In the genomic region with DNA sequence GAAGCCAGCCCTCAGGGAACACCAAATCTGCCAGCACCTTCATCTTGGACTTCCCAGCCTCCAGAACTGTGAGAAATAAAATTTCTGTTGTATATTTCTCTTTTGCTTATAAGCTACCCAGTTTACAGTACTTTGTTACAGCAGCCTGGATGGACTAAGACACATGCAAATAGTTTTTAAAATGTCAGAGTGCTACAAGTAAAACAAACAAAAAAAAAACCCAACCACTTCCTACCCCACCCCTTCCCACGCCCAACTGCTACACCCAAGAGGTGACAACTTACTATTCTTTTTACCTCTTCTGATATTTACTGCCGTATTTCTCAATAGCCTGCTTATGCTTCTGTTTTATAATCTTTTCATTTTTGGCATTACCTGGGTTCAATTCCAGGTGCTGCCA, we compare ENCODE assay signal across 25 cellular contexts. TPM values are rescaled to one million over a fixed set of nuclear protein-coding genes. Genes with fewer than 3 reads are reported as not detected.
A peak's percentile ranks its signal among the peaks of the same experiment; 100 is the strongest.
DNase-seq lines count a peak whose midpoint lies in the region; ATAC-seq and TF ChIP-seq lines count a peak whose summit lies in the region.
"Had no signal": no experiment of that assay in that cellular context is flagged by ENCODE, and none has a peak within 500 bp of the region (broad histone marks: within the 10 kb centered on the region; RNA-seq: fewer than 3 reads in every experiment).

No MANE protein-coding gene starts in this region.

- H3K27me3 Mint-ChIP-seq in activated CD4-positive, alpha-beta T cell treated with anti-CD3 and anti-CD28 coated beads, Interleukin-2, amount 10 ng/mL, durations not matched to agents 7 days and 5 days, result peaks cover 3% of the 10 kb centered on the region
- peaks cover 9% of the 10 kb centered on the region for H3K27me3 Mint-ChIP-seq in activated CD8-positive, alpha-beta T cell treated with anti-CD3 and anti-CD28 coated beads, Interleukin-2, amount 10 ng/mL, durations not matched to agents 7 days and 5 days (ENCODE audit: low read depth)
- H3K27me3 Mint-ChIP-seq in memory B cell, result peaks cover 27% of the 10 kb centered on the region

- POLR2A ChIA-PET in activated CD4-positive, alpha-beta T cell treated with anti-CD3 and anti-CD28 coated beads, Interleukin-2, amount 10 ng/mL, durations not matched to agents 7 days and 5 days (lab: Charles Lee), result no interaction called here
- POLR2A ChIA-PET in activated CD8-positive, alpha-beta T cell treated with anti-CD3 and anti-CD28 coated beads, Interleukin-2, amount 10 ng/mL, durations not matched to agents 7 days and 5 days (lab: Charles Lee), result interaction anchor here (0.6 to 1.2 kb wide), 2 partner anchors 210 to 344 kb away, joined by 3 to 4 read pairs; no protein-coding TSS in a partner anchor

- H3K36me3 ChIP-seq in DND-41 (ENCODE audit: insufficient read depth, low read length), result no peaks in the 10 kb centered on the region
- H3K36me3 ChIP-seq: cardiac muscle cell, ovary, upper lobe of left lung, WERI-Rb-1 had no signal

- H3K4me3 Mint-ChIP-seq in activated CD4-positive, alpha-beta T cell treated with anti-CD3 and anti-CD28 coated beads, Interleukin-2, amount 10 ng/mL, durations not matched to agents 7 days and 5 days, result peak overlapping the region; percentile 18
- peak overlapping the region; percentile 38 for H3K4me3 Mint-ChIP-seq in activated CD8-positive, alpha-beta T cell treated with anti-CD3 and anti-CD28 coated beads, Interleukin-2, amount 10 ng/mL, durations not matched to agents 7 days and 5 days
- H3K4me3 Mint-ChIP-seq in memory B cell, result no peak overlapping the region
- H3K4me3 Mint-ChIP-seq: B cell; stimulated activated naive CD8-positive, alpha-beta T cell treated with anti-CD3 and anti-CD28 coated beads, Interleukin-15, Interleukin-2, amounts not matched to agents 100 ng/mL and 50 ng/mL, for 24 hours had no signal

- H3K27ac ChIP-seq in DND-41 (ENCODE audit: low read length), result peak overlapping the region; percentile 60
- H3K27ac ChIP-seq: cardiac muscle cell, dorsolateral prefrontal cortex, ovary, upper lobe of left lung, WERI-Rb-1 had no signal

- H2AFZ ChIP-seq in DND-41 (ENCODE audit: low read depth, low read length), result no peak overlapping the region

- H3K4me3 ChIP-seq in DND-41 (ENCODE audit: low read depth in 1 of 2, low read length in 2 of 2), result no peak overlapping the region
- H3K4me3 ChIP-seq: cardiac muscle cell, dorsolateral prefrontal cortex, ovary, upper lobe of left lung had no signal

- no peaks in the 10 kb centered on the region for H3K79me2 ChIP-seq in DND-41 (ENCODE audit: insufficient read depth, low read length)

- H3K4me1 Mint-ChIP-seq in activated CD4-positive, alpha-beta T cell treated with anti-CD3 and anti-CD28 coated beads, Interleukin-2, amount 10 ng/mL, durations not matched to agents 7 days and 5 days, result peaks cover 70% of the 10 kb centered on the region
- H3K4me1 Mint-ChIP-seq in activated CD8-positive, alpha-beta T cell treated with anti-CD3 and anti-CD28 coated beads, Interleukin-2, amount 10 ng/mL, durations not matched to agents 7 days and 5 days (ENCODE audit: low read depth), result peaks cover 60% of the 10 kb centered on the region
- H3K4me1 Mint-ChIP-seq in memory B cell, result peaks cover 11% of the 10 kb centered on the region

- peaks cover 53% of the 10 kb centered on the region for H3K4me1 ChIP-seq in DND-41 (ENCODE audit: insufficient read depth, low read length)

- H3K9ac ChIP-seq in DND-41 (ENCODE audit: low read depth, low read length), result no peak overlapping the region

- H3K27ac Mint-ChIP-seq in activated CD4-positive, alpha-beta T cell treated with anti-CD3 and anti-CD28 coated beads, Interleukin-2, amount 10 ng/mL, durations not matched to agents 7 days and 5 days, result peak overlapping the region; percentile 91
- peak overlapping the region; percentile 77 for H3K27ac Mint-ChIP-seq in activated CD8-positive, alpha-beta T cell treated with anti-CD3 and anti-CD28 coated beads, Interleukin-2, amount 10 ng/mL, durations not matched to agents 7 days and 5 days
- no peak overlapping the region for H3K27ac Mint-ChIP-seq in memory B cell
- H3K27ac Mint-ChIP-seq: B cell; stimulated activated naive CD8-positive, alpha-beta T cell treated with anti-CD3 and anti-CD28 coated beads, Interleukin-15, Interleukin-2, amounts not matched to agents 100 ng/mL and 50 ng/mL, for 24 hours had no signal

- H3K9me3 Mint-ChIP-seq in activated CD4-positive, alpha-beta T cell treated with anti-CD3 and anti-CD28 coated beads, Interleukin-2, amount 10 ng/mL, durations not matched to agents 7 days and 5 days, result peaks cover 47% of the 10 kb centered on the region
- peaks cover 23% of the 10 kb centered on the region for H3K9me3 Mint-ChIP-seq in activated CD8-positive, alpha-beta T cell treated with anti-CD3 and anti-CD28 coated beads, Interleukin-2, amount 10 ng/mL, durations not matched to agents 7 days and 5 days (ENCODE audit: insufficient read depth)
- H3K9me3 Mint-ChIP-seq in memory B cell, result peaks cover 10% of the 10 kb centered on the region

- H4K20me1 ChIP-seq in DND-41 (ENCODE audit: insufficient read depth, low read length), result no peaks in the 10 kb centered on the region

- no peak for ATAC-seq in DND-41 (ENCODE audit: insufficient read depth, low read depth)
- no peak for ATAC-seq in activated CD8-positive, alpha-beta T cell treated with anti-CD3 and anti-CD28 coated beads, Interleukin-2, amount 10 ng/mL, durations not matched to agents 7 days and 5 days
- ATAC-seq in memory B cell (ENCODE audit: low read depth), result peak; percentile 60
- ATAC-seq: left cardiac atrium had no signal

- CTCF ChIA-PET in activated CD4-positive, alpha-beta T cell treated with anti-CD3 and anti-CD28 coated beads, Interleukin-2, amount 10 ng/mL, durations not matched to agents 7 days and 5 days (lab: Charles Lee), result interaction anchor here (0.6 to 2.0 kb wide), 8 partner anchors 8 to 644 kb away, joined by 3 to 5 read pairs (median 4); no protein-coding TSS in a partner anchor
- CTCF ChIA-PET in activated CD8-positive, alpha-beta T cell treated with anti-CD3 and anti-CD28 coated beads, Interleukin-2, amount 10 ng/mL, durations not matched to agents 7 days and 5 days (lab: Charles Lee), result interaction anchor here (0.8 to 2.6 kb wide), 5 partner anchors 16 to 289 kb away, joined by 3 to 16 read pairs (median 4); no protein-coding TSS in a partner anchor

- no peaks in the 10 kb centered on the region for H3K9me3 ChIP-seq in DND-41 (ENCODE audit: insufficient read depth, low read length, severe bottlenecking)
- H3K9me3 ChIP-seq: ovary had no signal

- no peak for TF ChIP-seq CTCF in DND-41 (IDR thresholded peaks at IDR 0.05; ENCODE audit: borderline replicate concordance, extremely low read depth, low read length, poor library complexity, severe bottlenecking)

- DNase-seq in activated CD4-positive, alpha-beta T cell treated with anti-CD3 and anti-CD28 coated beads, Interleukin-2, amount 10 ng/mL, durations not matched to agents 7 days and 5 days, result peak; percentile 46
- no peak for DNase-seq in activated CD4-positive, alpha-beta T cell treated with anti-CD3 and anti-CD28 coated beads, Interleukin-2, amount 50 U/mL, for 1 hour
- DNase-seq in DND-41, result peak; percentile 47
- DNase-seq in activated CD8-positive, alpha-beta T cell treated with anti-CD3 and anti-CD28 coated beads, Interleukin-2, amount 10 ng/mL, durations not matched to agents 7 days and 5 days, result peak; percentile 45
- DNase-seq in memory B cell (ENCODE audit: low spot score in 2 of 2), result no peak
- DNase-seq in superior temporal gyrus (ENCODE audit: extremely low spot score), result no peak
- DNase-seq in NCI-H2196 treated with DMSO at 0.1 percent for 48 hours (lab: John Stamatoyannopoulos, UW; ENCODE audit: unreplicated experiment), result no peak
- no peak for DNase-seq in NAMALWA (ENCODE audit: low spot score)
- DNase-seq: 8988T; anterior cingulate cortex; dorsolateral prefrontal cortex; H7; KBM-7; left cardiac atrium; mesendoderm; naive B cell; NCI-H187 treated with DMSO at 0.1 percent for 48 hours; NCI-H69; ovary; stimulated activated CD4-positive, alpha-beta T cell treated with anti-CD3 and anti-CD28 coated beads, Interleukin-4, amount 100 ng/mL, for 1 hour; upper lobe of left lung; WERI-Rb-1 had no signal

- no peak overlapping the region for H3K4me2 ChIP-seq in DND-41 (ENCODE audit: insufficient read depth, low read length)

- peaks cover 38% of the 10 kb centered on the region for H3K36me3 Mint-ChIP-seq in activated CD4-positive, alpha-beta T cell treated with anti-CD3 and anti-CD28 coated beads, Interleukin-2, amount 10 ng/mL, durations not matched to agents 7 days and 5 days (ENCODE audit: low read depth)
- H3K36me3 Mint-ChIP-seq in activated CD8-positive, alpha-beta T cell treated with anti-CD3 and anti-CD28 coated beads, Interleukin-2, amount 10 ng/mL, durations not matched to agents 7 days and 5 days (ENCODE audit: low read depth), result peaks cover 17% of the 10 kb centered on the region
- peaks cover 2% of the 10 kb centered on the region for H3K36me3 Mint-ChIP-seq in memory B cell

- no peaks in the 10 kb centered on the region for H3K27me3 ChIP-seq in DND-41 (ENCODE audit: insufficient read depth, low read length, poor library complexity)
- H3K27me3 ChIP-seq: cardiac muscle cell, dorsolateral prefrontal cortex, ovary, upper lobe of left lung had no signal

RNA-seq across cellular contexts. Expression of a gene that starts 8.6 kb away (rescaled TPM):
- total RNA-seq in activated CD4-positive, alpha-beta T cell treated with anti-CD3 and anti-CD28 coated beads, Interleukin-2, amount 10 ng/mL, durations not matched to agents 7 days and 5 days, result 1 to 10 TPM; 4.8 to 6.6 TPM
- 1 to 10 TPM; 1.1 TPM for total RNA-seq in activated CD8-positive, alpha-beta T cell treated with anti-CD3 and anti-CD28 coated beads, Interleukin-2, amount 10 ng/mL, durations not matched to agents 7 days and 5 days

RNA-seq across cellular contexts. Expression of a gene that starts 49.5 kb away (rescaled TPM):
- total RNA-seq in activated CD4-positive, alpha-beta T cell treated with anti-CD3 and anti-CD28 coated beads, Interleukin-2, amount 10 ng/mL, durations not matched to agents 7 days and 5 days, result 10 to 100 TPM; 15.1 to 15.3 TPM
- 10 to 100 TPM in 1 of 2 experiments, 1 to 10 TPM in 1; 9.7 to 10.2 TPM for total RNA-seq in activated CD8-positive, alpha-beta T cell treated with anti-CD3 and anti-CD28 coated beads, Interleukin-2, amount 10 ng/mL, durations not matched to agents 7 days and 5 days

Comparison
In these comparisons a context has a peak if more than half of its experiments do, and no peak if none do; other contexts are left out.
1. DNase-seq: peak in activated CD4-positive, alpha-beta T cell treated with anti-CD3 and anti-CD28 coated beads, Interleukin-2, amount 10 ng/mL, durations not matched to agents 7 days and 5 days (single experiment), DND-41 (single experiment) and activated CD8-positive, alpha-beta T cell treated with anti-CD3 and anti-CD28 coated beads, Interleukin-2, amount 10 ng/mL, durations not matched to agents 7 days and 5 days (single experiment); none in activated CD4-positive, alpha-beta T cell treated with anti-CD3 and anti-CD28 coated beads, Interleukin-2, amount 50 U/mL, for 1 hour (single experiment), memory B cell (0 of 2), superior temporal gyrus (single experiment), NCI-H2196 treated with DMSO at 0.1 percent for 48 hours (single experiment) and NAMALWA (single experiment).